1 cellular context compared by ENCODE assay signal in genomic region chr11:36509694-36510566, GRCh38.
TF ChIP-seq lines count a peak whose summit lies in the region.

Gene TRAF6, minus strand, starts transcription at chr11:36510272. Its CDS starts 8,757 bp downstream, at chr11:36501515.

TF ChIP-seq in GM12878, 131 proteins besides CTCF, POLR2A, EP300 and RAD21 (continued from another document and continues in another):
- TF ChIP-seq ZNF687 (IDR thresholded peaks at IDR 0.05) (0 out of 2 replicates have a peak, but pooled peaks have one; percentile 22), PAX5 (IDR thresholded peaks at IDR 0.05; ENCODE audit: borderline replicate concordance, low read depth, low read length) (peak; percentile 65), FOXM1 (IDR thresholded peaks at IDR 0.05; ENCODE audit: low read depth, low read length) (0 out of 2 replicates have a peak, but pooled peaks have one; percentile 14), SKIL (IDR thresholded peaks at IDR 0.05; ENCODE audit: low read depth, poor library complexity, severe bottlenecking) (peak; percentile 14), ZNF274 (IDR thresholded peaks at IDR 0.05; ENCODE audit: insufficient read depth, insufficient read length) (no peak), RBBP5 (conservative IDR thresholded peaks at IDR 0.05) (no peak), CBX5 (IDR thresholded peaks at IDR 0.05; ENCODE audit: low read depth) (peak; percentile 66; the same call in 1 of the 2 replicates), NFYA (IDR thresholded peaks at IDR 0.05; ENCODE audit: borderline replicate concordance, low read depth, low read length) (no peak), YBX1 (IDR thresholded peaks at IDR 0.05) (no peak), PRDM15 (CRISPR knock-in tag; IDR thresholded peaks at IDR 0.05) (no peak), CHD1 (IDR thresholded peaks at IDR 0.05; ENCODE audit: low read depth, low read length) (no peak), CHD2 (IDR thresholded peaks at IDR 0.05; ENCODE audit: borderline replicate concordance, low read depth, low read length) (no peak; the same call in 1 of the 2 replicates), CREM (IDR thresholded peaks at IDR 0.05; ENCODE audit: low read depth) (peak; percentile 40; the same call in 1 of the 2 replicates), GATAD2B (conservative IDR thresholded peaks at IDR 0.05; ENCODE audit: low read depth) (peak; percentile 85), TCF3 (IDR thresholded peaks at IDR 0.05; ENCODE audit: borderline replicate concordance, insufficient read depth, low read depth, low read length) (peak; percentile 81), SIN3A (IDR thresholded peaks at IDR 0.05; ENCODE audit: low read depth, low read length) (peak; percentile 25; the same call in 1 of the 2 replicates), POLR2AphosphoS2 (IDR thresholded peaks at IDR 0.05; ENCODE audit: low read depth, low read length) (peak; percentile 80), MTA2 (IDR thresholded peaks at IDR 0.05; ENCODE audit: low read depth) (no peak), PML (IDR thresholded peaks at IDR 0.05; ENCODE audit: low read length) (peak; percentile 78), ZZZ3 (IDR thresholded peaks at IDR 0.05; ENCODE audit: control insufficient read depth, insufficient read length, low read depth) (no peak), RB1 (IDR thresholded peaks at IDR 0.05; ENCODE audit: borderline replicate concordance) (peak; percentile 90), NRF1 (conservative IDR thresholded peaks at IDR 0.05; ENCODE audit: low read depth, low read length) (no peak), TCF7 (IDR thresholded peaks at IDR 0.05; ENCODE audit: borderline replicate concordance) (no peak), ATF7 (IDR thresholded peaks at IDR 0.05; ENCODE audit: low read depth) (no peak), SRF (IDR thresholded peaks at IDR 0.05; ENCODE audit: low read depth in 2 of 2, low read length in 2 of 2) (no peak), NFIC (IDR thresholded peaks at IDR 0.05; ENCODE audit: low read depth, low read length) (no peak), ZSCAN29 (IDR thresholded peaks at IDR 0.05) (no peak), ZNF24 (IDR thresholded peaks at IDR 0.05) (peak; percentile 71; the same call in 1 of the 2 replicates), SMC3 (IDR thresholded peaks at IDR 0.05; ENCODE audit: borderline replicate concordance, low read length) (peak; percentile 33), TBL1XR1 (IDR thresholded peaks at IDR 0.05; ENCODE audit: low read depth, low read length) (no peak), NR2C1 (IDR thresholded peaks at IDR 0.05) (peak; percentile 23; the same call in 1 of the 2 replicates), REST (IDR thresholded peaks at IDR 0.05; ENCODE audit: low read depth, low read length) (no peak), MEF2A (IDR thresholded peaks at IDR 0.05; ENCODE audit: insufficient read depth, low read depth, low read length) (no peak), E4F1 (IDR thresholded peaks at IDR 0.05; ENCODE audit: borderline replicate concordance, partially characterized antibody) (peak; percentile 70), MAX (IDR thresholded peaks at IDR 0.05; ENCODE audit: low read depth, low read length) (no peak; the same call in none of the 2 replicates), MYC (IDR thresholded peaks at IDR 0.05; ENCODE audit: insufficient read depth, insufficient read length, insufficient replicate concordance, low read length, severe bottlenecking) (no peak), MEF2B (IDR thresholded peaks at IDR 0.05; ENCODE audit: partially characterized antibody, poor library complexity, severe bottlenecking) (peak; percentile 30), KAT2A (conservative IDR thresholded peaks at IDR 0.05; ENCODE audit: control insufficient read depth, low read depth, low read length) (no peak), HDAC6 (IDR thresholded peaks at IDR 0.05; ENCODE audit: unreplicated experiment) (no peak), IRF5 (IDR thresholded peaks at IDR 0.05; ENCODE audit: borderline replicate concordance) (no peak), HSF1 (IDR thresholded peaks at IDR 0.05; ENCODE audit: low read depth, low read length) (no peak)
